10 cellular contexts compared by ENCODE assay signal in the genomic region with DNA sequence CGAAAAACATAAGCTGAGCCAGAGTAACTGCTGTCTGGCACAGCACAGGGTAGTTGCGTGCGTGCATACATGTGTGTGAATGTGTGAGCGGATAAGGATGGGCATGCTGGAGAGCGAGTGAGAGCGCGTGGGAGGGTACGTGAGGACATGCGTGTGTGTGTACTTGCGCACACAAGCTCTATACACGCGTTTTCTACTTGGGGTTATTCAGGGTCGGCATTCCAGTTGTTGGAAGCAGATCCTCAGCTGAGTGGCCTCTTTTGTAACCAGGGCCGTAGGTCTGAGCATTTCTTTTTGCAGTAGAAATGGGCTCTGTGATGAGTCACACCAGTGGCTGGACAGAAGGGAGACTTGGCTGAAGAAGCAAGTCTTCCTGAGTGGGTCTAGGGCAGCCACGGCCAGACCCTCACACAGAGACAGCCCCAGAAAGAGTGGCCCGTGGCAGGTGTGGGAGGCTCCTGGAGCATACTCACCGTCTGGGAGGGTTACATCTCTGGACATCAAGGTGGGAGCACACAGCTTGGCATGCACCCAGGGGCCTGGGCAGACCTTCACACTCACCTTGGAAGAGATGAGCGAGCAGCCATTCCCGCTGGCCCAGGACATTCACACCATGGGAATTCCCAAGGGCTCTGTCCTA.
DNase-seq lines count a peak whose midpoint lies in the region; ATAC-seq and TF ChIP-seq lines count a peak whose summit lies in the region.
"Had no signal": no experiment of that assay in that cellular context is flagged by ENCODE, and none has a peak within 500 bp of the region (broad histone marks: within the 10 kb centered on the region; RNA-seq: fewer than 3 reads in every experiment).

No MANE protein-coding gene starts in this region.

- H3K9me3 ChIP-seq in adipocyte (ENCODE audit: control insufficient read depth, low read length) (no peaks in the 10 kb centered on the region), right atrium auricular region (no peaks in the 10 kb centered on the region)

- no peaks in the 10 kb centered on the region for H3K36me3 ChIP-seq in adipocyte (ENCODE audit: control insufficient read depth, insufficient read depth, low read length, severe bottlenecking)
- H3K36me3 ChIP-seq in right atrium auricular region = no peaks in the 10 kb centered on the region

- POLR2A ChIA-PET in activated CD8-positive, alpha-beta T cell treated with anti-CD3 and anti-CD28 coated beads for 36 hours (lab: Charles Lee) = interaction anchor here (1.0 to 1.4 kb wide), 4 partner anchors 8 to 159 kb away, joined by 3 read pairs; no protein-coding TSS in a partner anchor

- H3K4me3 Mint-ChIP-seq in stimulated activated memory B cell treated with anti-CD40 and anti-IgM and Interleukin-4, amounts not matched to agents 10 μg/mL and 1 μg/mL and 100 μg/mL, for 72 hours = no peak overlapping the region
- H3K4me3 Mint-ChIP-seq in activated CD8-positive, alpha-beta T cell treated with anti-CD3 and anti-CD28 coated beads for 36 hours = no peak overlapping the region

- no peaks in the 10 kb centered on the region for H3K36me3 Mint-ChIP-seq in stimulated activated memory B cell treated with anti-CD40 and anti-IgM and Interleukin-4, amounts not matched to agents 10 μg/mL and 1 μg/mL and 100 μg/mL, for 72 hours
- H3K36me3 Mint-ChIP-seq in activated CD8-positive, alpha-beta T cell treated with anti-CD3 and anti-CD28 coated beads for 36 hours (ENCODE audit: low read depth) = peaks cover 4% of the 10 kb centered on the region

- peak overlapping the region; percentile 63 for H3K4me3 ChIP-seq in adipocyte (ENCODE audit: low read length)
- no peak overlapping the region for H3K4me3 ChIP-seq in right atrium auricular region

- H3K27me3 Mint-ChIP-seq in stimulated activated memory B cell treated with anti-CD40 and anti-IgM and Interleukin-4, amounts not matched to agents 10 μg/mL and 1 μg/mL and 100 μg/mL, for 72 hours = no peaks in the 10 kb centered on the region
- no peaks in the 10 kb centered on the region for H3K27me3 Mint-ChIP-seq in activated CD8-positive, alpha-beta T cell treated with anti-CD3 and anti-CD28 coated beads for 36 hours

- H3K4me1 Mint-ChIP-seq in stimulated activated memory B cell treated with anti-CD40 and anti-IgM and Interleukin-4, amounts not matched to agents 10 μg/mL and 1 μg/mL and 100 μg/mL, for 72 hours = peaks cover 31% of the 10 kb centered on the region
- H3K4me1 Mint-ChIP-seq in activated CD8-positive, alpha-beta T cell treated with anti-CD3 and anti-CD28 coated beads for 36 hours (ENCODE audit: low read depth) = peaks cover 17% of the 10 kb centered on the region

- ATAC-seq in stimulated activated memory B cell treated with anti-CD40 and anti-IgM and Interleukin-4, amounts not matched to agents 10 μg/mL and 1 μg/mL and 100 μg/mL, for 72 hours = no peak
- ATAC-seq in HG03097 (IDR thresholded peaks at IDR 0.05; ENCODE audit: low FRiP score, unreplicated experiment) (no peak), HG02623 (IDR thresholded peaks at IDR 0.05; ENCODE audit: unreplicated experiment) (no peak)
- no peak for ATAC-seq in activated CD8-positive, alpha-beta T cell treated with anti-CD3 and anti-CD28 coated beads for 36 hours

- intact Hi-C loops in activated CD8-positive, alpha-beta T cell treated with anti-CD3 and anti-CD28 coated beads for 36 hours (cut with micrococcal nuclease) = no loop called here

- TF ChIP-seq CTCF in right atrium auricular region (IDR thresholded peaks at IDR 0.05) = no peak
- TF ChIP-seq CTCF in activated CD8-positive, alpha-beta T cell treated with anti-CD3 and anti-CD28 coated beads for 36 hours (IDR thresholded peaks at IDR 0.05) = no peak

- CTCF ChIA-PET in activated CD8-positive, alpha-beta T cell treated with anti-CD3 and anti-CD28 coated beads for 36 hours (lab: Charles Lee) = interaction anchor here (0.8 to 2.9 kb wide), 12 partner anchors 9 to 190 kb away, joined by 3 to 15 read pairs (median 5); no protein-coding TSS in a partner anchor

- peaks cover 5% of the 10 kb centered on the region for H3K9me3 Mint-ChIP-seq in stimulated activated memory B cell treated with anti-CD40 and anti-IgM and Interleukin-4, amounts not matched to agents 10 μg/mL and 1 μg/mL and 100 μg/mL, for 72 hours
- H3K9me3 Mint-ChIP-seq in activated CD8-positive, alpha-beta T cell treated with anti-CD3 and anti-CD28 coated beads for 36 hours = peaks cover 2% of the 10 kb centered on the region

- peak overlapping the region; percentile 88 for H3K27ac Mint-ChIP-seq in stimulated activated memory B cell treated with anti-CD40 and anti-IgM and Interleukin-4, amounts not matched to agents 10 μg/mL and 1 μg/mL and 100 μg/mL, for 72 hours
- H3K27ac Mint-ChIP-seq in activated CD8-positive, alpha-beta T cell treated with anti-CD3 and anti-CD28 coated beads for 36 hours = no peak overlapping the region

- DNase-seq in GM04504 (ENCODE audit: low read depth) = peak; percentile 89
- DNase-seq in adipocyte (ENCODE audit: low read depth) = peak; percentile 94
- peak; percentile 83 for DNase-seq in right atrium auricular region (ENCODE audit: low spot score)
- DNase-seq in activated CD8-positive, alpha-beta memory T cell treated with anti-CD3 and anti-CD28 coated beads, Interleukin-2, amount 50 U/mL, for 48 hours = no peak
- DNase-seq in activated CD8-positive, alpha-beta T cell treated with anti-CD3 and anti-CD28 coated beads for 36 hours = no peak
- DNase-seq: activated naive CD8-positive, alpha-beta T cell treated with anti-CD3 and anti-CD28 coated beads, Interleukin-2, amount 10 ng/mL, durations not matched to agents 7 days and 5 days; NCI-H526 treated with DMSO at 0.1 percent for 48 hours had no signal

- peaks cover 37% of the 10 kb centered on the region for H3K4me1 ChIP-seq in adipocyte (ENCODE audit: control insufficient read depth, insufficient read depth, low read length)
- peaks cover 0 to 26% of the 10 kb centered on the region in 2 donors for H3K4me1 ChIP-seq in right atrium auricular region

- H3K27me3 ChIP-seq in adipocyte (replicated peaks; ENCODE audit: control insufficient read depth, insufficient read depth, low read length) (no peaks in the 10 kb centered on the region), right atrium auricular region (no peaks in the 10 kb centered on the region)

- H3K9ac ChIP-seq in adipocyte (ENCODE audit: low read length) = peak overlapping the region; percentile 70

- H3K27ac ChIP-seq in right atrium auricular region = peak overlapping the region; percentile 64 to 70

Comparison
In these comparisons a context has a peak if more than half of its experiments do, and no peak if none do; other contexts are left out.
1. DNase-seq: peak in GM04504 (single experiment), adipocyte (single experiment) and right atrium auricular region (single experiment); none in activated CD8-positive, alpha-beta memory T cell treated with anti-CD3 and anti-CD28 coated beads, Interleukin-2, amount 50 U/mL, for 48 hours (single experiment) and activated CD8-positive, alpha-beta T cell treated with anti-CD3 and anti-CD28 coated beads for 36 hours (single experiment).